1 cellular context compared by ENCODE assay signal in genomic region chr16:27198451-27199234, GRCh38.
TF ChIP-seq lines count a peak whose summit lies in the region.

No MANE protein-coding gene starts in this region.

TF ChIP-seq in GM23338, 12 proteins besides CTCF, POLR2A, EP300 and RAD21 (continued from another document):
- no peak for TF ChIP-seq ZNF462 (CRISPR knock-in tag; IDR thresholded peaks at IDR 0.05)
- TF ChIP-seq POLR2AphosphoS5 (IDR thresholded peaks at IDR 0.05; ENCODE audit: low read depth), result no peak
- TF ChIP-seq EZH2phosphoT487 (IDR thresholded peaks at IDR 0.05; ENCODE audit: unreplicated experiment), result no peak
- TF ChIP-seq STAT1 (IDR thresholded peaks at IDR 0.05; ENCODE audit: unreplicated experiment), result no peak
- no peak for TF ChIP-seq ETS1 (IDR thresholded peaks at IDR 0.05)
